29 cellular contexts compared by ENCODE assay signal in the genomic region with DNA sequence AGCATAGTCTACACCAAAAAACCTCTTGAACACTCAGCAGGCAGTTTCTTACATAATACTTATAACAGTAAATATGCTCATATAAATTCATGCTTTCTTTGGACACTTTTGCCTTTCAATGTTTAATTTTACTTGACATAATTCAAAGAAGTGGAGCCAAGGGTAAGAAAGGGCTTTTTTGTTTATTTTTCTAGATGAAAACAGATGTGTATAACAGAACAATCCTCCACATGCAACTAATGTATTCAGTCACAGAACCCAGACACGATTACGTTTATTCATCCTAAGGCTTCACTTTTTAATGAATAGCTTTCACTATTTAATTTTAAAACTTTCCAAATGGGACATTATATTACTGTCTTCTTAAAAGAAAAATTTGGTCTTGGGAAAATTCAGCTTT.
"Had no signal": no experiment of that assay in that cellular context is flagged by ENCODE, and none has a peak within 500 bp of the region (broad histone marks: within the 10 kb centered on the region; RNA-seq: fewer than 3 reads in every experiment).

No MANE protein-coding gene starts in this region.

- H3K4me1 Mint-ChIP-seq: activated B cell treated with CpG ODN at 0.5 μM for 24 hours; activated CD8-positive, alpha-beta memory T cell treated with anti-CD3 and anti-CD28 coated beads, Interleukin-2, amount 10 ng/mL, durations not matched to agents 7 days and 5 days; activated naive CD8-positive, alpha-beta T cell treated with anti-CD3 and anti-CD28 coated beads, Interleukin-2, amount 50 U/mL, for 24 hours; T-cell had no signal

- H3K27ac ChIP-seq: brain microvascular endothelial cell, KMS-11, PC-9 had no signal

- DNase-seq: activated B cell treated with CpG ODN at 0.5 μM for 24 hours; activated CD4-positive, alpha-beta T cell treated with anti-CD3 and anti-CD28 coated beads for 1 hour; activated CD4-positive, alpha-beta T cell treated with anti-CD3 and anti-CD28 coated beads, Interleukin-2, amount 10 ng/mL, durations not matched to agents 24 days and 14 days; activated CD4-positive, alpha-beta T cell treated with anti-CD3 and anti-CD28 coated beads, Interleukin-2, amount 50 U/mL, for 48 hours; activated CD8-positive, alpha-beta memory T cell treated with anti-CD3 and anti-CD28 coated beads, Interleukin-2, amount 10 ng/mL, durations not matched to agents 7 days and 5 days; activated effector memory CD4-positive, alpha-beta T cell treated with Interleukin-2 at 50 U/mL for 16 hours; activated naive CD4-positive, alpha-beta T cell; activated naive CD8-positive, alpha-beta T cell treated with anti-CD3 and anti-CD28 coated beads, Interleukin-2, amount 50 U/mL, for 24 hours; activated T-cell treated with anti-CD3 and anti-CD28 coated beads, Interleukin-2, amount 50 U/mL, for 24 hours; amygdala; brain microvascular endothelial cell; MG63; MV-4-11; NCI-H1092 treated with DMSO at 0.1 percent for 48 hours; NCI-H1417 treated with DMSO at 0.1 percent for 48 hours; NCI-H1694 treated with DMSO at 0.1 percent for 48 hours; NCI-H2081; NCI-H510A treated with DMSO at 0.1 percent for 48 hours; NCI-H69; PC-9; SHP77 treated with DMSO at 0.1 percent for 48 hours; T-cell; T-helper 2 cell; T1000 had no signal

- H3K36me3 Mint-ChIP-seq: activated CD8-positive, alpha-beta memory T cell treated with anti-CD3 and anti-CD28 coated beads, Interleukin-2, amount 10 ng/mL, durations not matched to agents 7 days and 5 days; activated naive CD4-positive, alpha-beta T cell treated with anti-CD3 and anti-CD28 coated beads, Interleukin-2, amount 50 U/mL, for 72 hours; T-cell had no signal

- ATAC-seq: activated CD8-positive, alpha-beta memory T cell treated with anti-CD3 and anti-CD28 coated beads, Interleukin-2, amount 10 ng/mL, durations not matched to agents 7 days and 5 days; activated naive CD4-positive, alpha-beta T cell treated with anti-CD3 and anti-CD28 coated beads, Interleukin-2, amount 50 U/mL, for 72 hours; activated naive CD8-positive, alpha-beta T cell treated with anti-CD3 and anti-CD28 coated beads, Interleukin-2, amount 50 U/mL, for 24 hours; T-cell had no signal

- H3K9ac ChIP-seq: KMS-11 had no signal

- FAIRE-seq: astrocyte, TTC549 had no signal

- H3K9me3 ChIP-seq: MG63 had no signal

- H3K4me3 ChIP-seq: MG63, PC-9 had no signal

- H3K27me3 Mint-ChIP-seq: activated naive CD8-positive, alpha-beta T cell treated with anti-CD3 and anti-CD28 coated beads, Interleukin-2, amount 50 U/mL, for 24 hours had no signal

- H3K9me3 Mint-ChIP-seq: activated B cell treated with CpG ODN at 0.5 μM for 24 hours; activated CD4-positive, alpha-beta T cell treated with anti-CD3 and anti-CD28 coated beads, Interleukin-2, amount 10 ng/mL, durations not matched to agents 24 days and 14 days; activated naive CD4-positive, alpha-beta T cell treated with anti-CD3 and anti-CD28 coated beads, Interleukin-2, amount 50 U/mL, for 72 hours; activated naive CD8-positive, alpha-beta T cell treated with anti-CD3 and anti-CD28 coated beads, Interleukin-2, amount 50 U/mL, for 24 hours; activated T-cell treated with anti-CD3 and anti-CD28 coated beads, Interleukin-2, amount 50 U/mL, for 24 hours; activated T-helper 1 cell treated with anti-CD3 and anti-CD28 coated beads, Interleukin-12 subunit alpha, Interleukin-12 subunit beta, Interleukin-2, Interleukin-4 antibody, amounts not matched to agents 30 ng/mL and 10 ng/mL and 1 ng/mL, durations not matched to agents 14 hours and 24 hours and 36 hours; T-cell had no signal

- H3K4me3 Mint-ChIP-seq: activated B cell treated with CpG ODN at 0.5 μM for 24 hours; activated CD4-positive, alpha-beta T cell treated with anti-CD3 and anti-CD28 coated beads, Interleukin-2, amount 10 ng/mL, durations not matched to agents 24 days and 14 days; activated CD8-positive, alpha-beta memory T cell treated with anti-CD3 and anti-CD28 coated beads, Interleukin-2, amount 10 ng/mL, durations not matched to agents 7 days and 5 days; activated naive CD8-positive, alpha-beta T cell treated with anti-CD3 and anti-CD28 coated beads, Interleukin-2, amount 50 U/mL, for 24 hours; activated T-cell treated with anti-CD3 and anti-CD28 coated beads, Interleukin-2, amount 50 U/mL, for 24 hours; activated T-helper 1 cell treated with anti-CD3 and anti-CD28 coated beads, Interleukin-12 subunit alpha, Interleukin-12 subunit beta, Interleukin-2, Interleukin-4 antibody, amounts not matched to agents 30 ng/mL and 10 ng/mL and 1 ng/mL, durations not matched to agents 14 hours and 24 hours and 36 hours; T-cell had no signal

- H3K36me3 ChIP-seq: brain microvascular endothelial cell, MG63 had no signal

- H3K27ac Mint-ChIP-seq: activated B cell treated with CpG ODN at 0.5 μM for 24 hours; activated CD4-positive, alpha-beta T cell treated with anti-CD3 and anti-CD28 coated beads, Interleukin-2, amount 10 ng/mL, durations not matched to agents 24 days and 14 days; activated CD8-positive, alpha-beta memory T cell treated with anti-CD3 and anti-CD28 coated beads, Interleukin-2, amount 10 ng/mL, durations not matched to agents 7 days and 5 days; activated naive CD4-positive, alpha-beta T cell treated with anti-CD3 and anti-CD28 coated beads, Interleukin-2, amount 50 U/mL, for 72 hours; activated naive CD8-positive, alpha-beta T cell treated with anti-CD3 and anti-CD28 coated beads, Interleukin-2, amount 50 U/mL, for 24 hours; activated T-cell treated with anti-CD3 and anti-CD28 coated beads, Interleukin-2, amount 50 U/mL, for 24 hours; activated T-helper 1 cell treated with anti-CD3 and anti-CD28 coated beads, Interleukin-12 subunit alpha, Interleukin-12 subunit beta, Interleukin-2, Interleukin-4 antibody, amounts not matched to agents 30 ng/mL and 10 ng/mL and 1 ng/mL, durations not matched to agents 14 hours and 24 hours and 36 hours; T-cell had no signal
